14 cellular contexts compared by ENCODE assay signal in the genomic region with DNA sequence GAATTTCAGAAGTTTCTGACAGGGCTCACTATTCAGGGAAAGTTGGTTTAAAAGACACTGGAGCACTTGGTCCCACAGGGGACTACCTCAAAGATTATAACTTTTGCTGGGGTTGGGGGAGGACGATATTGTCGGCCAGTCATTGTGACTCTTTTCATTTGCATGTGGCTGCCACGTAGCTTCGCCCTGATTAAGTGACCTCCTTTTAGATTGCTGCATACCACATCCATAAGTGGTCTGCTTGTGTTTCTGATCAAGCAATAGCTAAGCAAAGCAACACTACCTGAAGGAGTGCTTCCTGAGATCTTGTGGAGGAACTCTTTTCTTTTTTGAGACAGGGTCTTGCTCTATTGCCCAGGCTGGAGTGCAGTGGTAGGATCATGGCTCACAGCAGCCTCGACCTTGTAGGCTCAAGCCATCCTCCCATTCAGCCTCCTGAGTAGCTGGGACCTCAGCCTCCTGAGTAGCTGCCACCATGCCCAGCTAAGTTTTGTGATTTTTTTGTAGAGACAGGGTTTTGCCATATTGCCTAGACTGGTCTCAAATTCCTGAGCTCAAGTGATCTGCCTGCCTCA.
"Had no signal": no experiment of that assay in that cellular context is flagged by ENCODE, and none has a peak within 500 bp of the region (broad histone marks: within the 10 kb centered on the region; RNA-seq: fewer than 3 reads in every experiment).

No MANE protein-coding gene starts in this region.

- DNase-seq: activated CD4-positive, alpha-beta memory T cell treated with anti-CD3 and anti-CD28 coated beads, Interleukin-2, amount 10 ng/mL, durations not matched to agents 7 days and 5 days; activated CD4-positive, alpha-beta T cell treated with anti-CD3 and anti-CD28 coated beads for 36 hours; activated gamma-delta T cell treated with Interleukin-2 at 50 U/mL for 16 hours; activated naive CD8-positive, alpha-beta T cell treated with anti-CD3 and anti-CD28 coated beads for 36 hours; activated T-cell treated with anti-CD3 and anti-CD28 coated beads, Interleukin-2, amount 50 U/mL, for 48 hours; aorta; foreskin melanocyte; kidney; naive B cell; right lobe of liver; stimulated activated CD4-positive, alpha-beta T cell treated with anti-CD3 and anti-CD28 coated beads, Interleukin-12 subunit alpha, Interleukin-12 subunit beta, amount 100 ng/mL, for 4 hours; stimulated activated CD4-positive, alpha-beta T cell treated with anti-CD3 and anti-CD28 coated beads, Interleukin-2, amount 100 ng/mL, for 48 hours; stimulated activated naive CD8-positive, alpha-beta T cell treated with anti-CD3 and anti-CD28 coated beads, Interleukin-15, Interleukin-2, amounts not matched to agents 100 U/mL and 50 U/mL, for 24 hours had no signal

- H3K36me3 ChIP-seq: right lobe of liver had no signal

- H3K9me3 ChIP-seq: right lobe of liver had no signal

- H3K4me3 ChIP-seq: right lobe of liver had no signal

- H3K27me3 ChIP-seq: right lobe of liver had no signal

- H3K27ac ChIP-seq: right lobe of liver, VCaP had no signal
